6 cellular contexts compared by ENCODE assay signal in the genomic region with DNA sequence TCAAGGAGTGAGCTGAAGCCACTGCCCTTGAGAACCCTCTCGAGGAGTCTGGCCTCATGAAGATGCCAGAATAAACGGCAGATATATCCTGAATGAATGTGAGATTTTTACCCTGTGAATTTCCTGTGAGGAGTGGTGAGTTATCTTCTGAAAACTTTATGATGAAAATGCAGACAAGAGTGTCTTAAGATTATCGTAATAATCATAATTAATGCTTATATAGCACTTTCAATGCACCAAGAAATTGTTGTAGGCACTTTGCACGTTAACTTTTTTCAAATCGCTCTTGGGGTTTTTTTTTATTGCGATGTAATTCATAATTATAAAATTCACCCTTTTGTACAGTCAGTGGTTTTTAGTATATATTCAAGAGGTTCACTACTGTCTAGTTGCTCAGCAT.
DNase-seq lines count a peak whose midpoint lies in the region; ATAC-seq and TF ChIP-seq lines count a peak whose summit lies in the region.
"Not testable (repeated sequence)": the region's sequence is repeated elsewhere in the genome, so short reads cannot be mapped to it uniquely, and the experiment has no call there.

No MANE protein-coding gene starts in this region.

- TF ChIP-seq CTCF in IMR-90 (conservative IDR thresholded peaks at IDR 0.05; ENCODE audit: low read depth, low read length); MM.1S (IDR thresholded peaks at IDR 0.05; ENCODE audit: low read length); SK-N-SH (IDR thresholded peaks at IDR 0.05); fibroblast of villous mesenchyme (IDR thresholded peaks at IDR 0.05; ENCODE audit: insufficient read depth, low read depth, low read length): not testable (repeated sequence)

- WGBS in IMR-90 (ENCODE audit: extremely low coverage in 2 of 2, insufficient read length in 1 of 2), 2 experiments, result 25% methylated on average over 2 of the region's 6 CpGs; no CpG with 5 or more reads in 1 of the 2 experiments
- 37% methylated on average over 6 of the region's 6 CpGs for WGBS in SK-N-SH (ENCODE audit: low lambda C conversion rate)

- H3K4me3 Mint-ChIP-seq in CD8-positive, alpha-beta memory T cell, result not testable (repeated sequence)

- H3K56ac ChIP-seq in IMR-90 (ENCODE audit: extremely low read depth, insufficient read depth, low read length), result not testable (repeated sequence)

- not testable (repeated sequence) for H2BK5ac ChIP-seq in IMR-90 (ENCODE audit: low read depth, low read length, poor library complexity, severe bottlenecking)

- H2AK5ac ChIP-seq in IMR-90 (ENCODE audit: low read depth, low read length), result not testable (repeated sequence)

- dilution Hi-C loops in IMR-90 (cut with HindIII; ENCODE audit: low sequenced_read_pairs, unreplicated experiment), result not testable (repeated sequence)

- H3K36me3 Mint-ChIP-seq in CD8-positive, alpha-beta memory T cell, result not testable (repeated sequence)

- not testable (repeated sequence) for H2BK120ac ChIP-seq in IMR-90 (ENCODE audit: low read depth, low read length)

- H3K4ac ChIP-seq in IMR-90 (ENCODE audit: low read depth, low read length), result not testable (repeated sequence)

- H3K79me2 ChIP-seq in MM.1S (ENCODE audit: low read length), result not testable (repeated sequence)
- peaks cover 41% of the 10 kb centered on the region for H3K79me2 ChIP-seq in SK-N-SH (ENCODE audit: insufficient read depth)

- not testable (repeated sequence) for H3F3A ChIP-seq in MM.1S (ENCODE audit: insufficient read depth, low read length); SK-N-SH (replicated peaks; ENCODE audit: insufficient read depth)

- peak overlapping the region; percentile 5 for H3K27ac ChIP-seq in CD8-positive, alpha-beta memory T cell (ENCODE audit: low read depth, low read length)
- not testable (repeated sequence) for H3K27ac ChIP-seq in IMR-90 (ENCODE audit: insufficient read depth, low read length); MM.1S (ENCODE audit: low read length); SK-N-SH (ENCODE audit: low read depth in 2 of 2, low read length in 1 of 2)

- DNase-seq in CD8-positive, alpha-beta memory T cell; IMR-90; MM.1S; NT2/D1 (ENCODE audit: low read depth, low spot score); SK-N-SH; fibroblast of villous mesenchyme (ENCODE audit: low read depth): not testable (repeated sequence)

- not testable (repeated sequence) for H3K9me1 ChIP-seq in IMR-90 (ENCODE audit: insufficient read depth, low read length)

- intact Hi-C loops in IMR-90 (cut with micrococcal nuclease), result not testable (repeated sequence)

- H3K36me3 ChIP-seq in CD8-positive, alpha-beta memory T cell (ENCODE audit: insufficient read depth, low read length); IMR-90 (ENCODE audit: control insufficient read depth, insufficient read depth, low read length); MM.1S (replicated peaks; ENCODE audit: insufficient read depth, low read length); NT2/D1 (ENCODE audit: insufficient read depth, insufficient read length, low read length): not testable (repeated sequence)
- H3K36me3 ChIP-seq in SK-N-SH (replicated peaks in 1 of 2; ENCODE audit: control insufficient read depth in 1 of 2, insufficient read depth in 2 of 2, low read length in 1 of 2), result peaks cover 7 to 12% of the 10 kb centered on the region in 2 experiments

- BruUV-seq in IMR-90 (replicated peaks; lab: Mats Ljungman, UMichigan), result not testable (repeated sequence)

- in situ Hi-C loops in IMR-90 (cut with MboI; ENCODE audit: low sequenced_read_pairs), result not testable (repeated sequence)

- H3K9ac ChIP-seq in IMR-90 (ENCODE audit: low read depth, low read length); MM.1S (ENCODE audit: low read length): not testable (repeated sequence)
- H3K9ac ChIP-seq in NT2/D1 (ENCODE audit: insufficient read length, low read depth), result peak overlapping the region; percentile 32
- H3K9ac ChIP-seq in SK-N-SH, result peak overlapping the region; percentile 75

- H3K4me1 ChIP-seq in CD8-positive, alpha-beta memory T cell (ENCODE audit: insufficient read depth, low read length); IMR-90 (ENCODE audit: control insufficient read depth, insufficient read depth, low read length); MM.1S (ENCODE audit: low read length); NT2/D1 (ENCODE audit: insufficient read depth, insufficient read length); SK-N-SH (ENCODE audit: control insufficient read depth in 1 of 2, insufficient read depth in 2 of 2, low read depth in 1 of 2, low read length in 1 of 2): not testable (repeated sequence)

- not testable (repeated sequence) for H4K5ac ChIP-seq in IMR-90 (ENCODE audit: low read depth, low read length)

- not testable (repeated sequence) for H3K9me2 ChIP-seq in MM.1S (replicated peaks; ENCODE audit: insufficient read depth, low read length); SK-N-SH

- TF ChIP-seq EP300 in SK-N-SH (IDR thresholded peaks at IDR 0.05; ENCODE audit: borderline replicate concordance in 1 of 2, low read depth in 1 of 2, low read length in 1 of 2), result not testable (repeated sequence)

- not testable (repeated sequence) for H4K91ac ChIP-seq in IMR-90 (ENCODE audit: insufficient read depth, low read depth, low read length)

- not testable (repeated sequence) for H3K4me1 Mint-ChIP-seq in CD8-positive, alpha-beta memory T cell

- not testable (repeated sequence) for TF ChIP-seq RAD21 in IMR-90 (IDR thresholded peaks at IDR 0.05; ENCODE audit: low read length); SK-N-SH (IDR thresholded peaks at IDR 0.05; ENCODE audit: low read length)

- H3K27me3 Mint-ChIP-seq in CD8-positive, alpha-beta memory T cell, result not testable (repeated sequence)

- not testable (repeated sequence) for H3K79me1 ChIP-seq in IMR-90 (ENCODE audit: low read depth in 1 of 2, low read length in 2 of 2)

- H3K23ac ChIP-seq in IMR-90 (ENCODE audit: low read depth, low read length), result not testable (repeated sequence)

- CTCF ChIA-PET in CD8-positive, alpha-beta memory T cell (lab: Charles Lee); IMR-90 (lab: Yijun Ruan, JAX); SK-N-SH (lab: Yijun Ruan, JAX): not testable (repeated sequence)

- H4K8ac ChIP-seq in IMR-90 (ENCODE audit: low read depth in 2 of 2, low read length in 2 of 2), result not testable (repeated sequence)

- H3K27ac Mint-ChIP-seq in CD8-positive, alpha-beta memory T cell, result not testable (repeated sequence)

- H3K9me3 Mint-ChIP-seq in CD8-positive, alpha-beta memory T cell, result peaks cover 38 to 67% (median 56%) of the 10 kb centered on the region in 5 donors

- not testable (repeated sequence) for H2BK20ac ChIP-seq in IMR-90 (ENCODE audit: low read depth, low read length)

- not testable (repeated sequence) for H3K27me3 ChIP-seq in CD8-positive, alpha-beta memory T cell (ENCODE audit: insufficient read depth, low read length, poor library complexity, severe bottlenecking); IMR-90 (ENCODE audit: control insufficient read depth, insufficient read depth, low read length); MM.1S (replicated peaks; ENCODE audit: insufficient read depth, low read length); NT2/D1 (ENCODE audit: insufficient read depth, insufficient read length); SK-N-SH (ENCODE audit: insufficient read depth)

- not testable (repeated sequence) for H2AK9ac ChIP-seq in IMR-90 (replicated peaks; ENCODE audit: low read depth, low read length, poor library complexity)

- POLR2A ChIA-PET in CD8-positive, alpha-beta memory T cell (lab: Charles Lee); IMR-90 (lab: Charles Lee; ENCODE audit: unreplicated experiment); SK-N-SH (lab: Yijun Ruan, JAX): not testable (repeated sequence)

- not testable (repeated sequence) for H3K18ac ChIP-seq in IMR-90 (ENCODE audit: low read depth, low read length)

- ATAC-seq in IMR-90 (ENCODE audit: low read depth), result not testable (repeated sequence)

- H3K9me3 ChIP-seq in CD8-positive, alpha-beta memory T cell (ENCODE audit: low read length); MM.1S (replicated peaks; ENCODE audit: insufficient read depth, low read length); NT2/D1 (ENCODE audit: insufficient read depth, low read length); SK-N-SH: not testable (repeated sequence)
- peaks cover 17% of the 10 kb centered on the region for H3K9me3 ChIP-seq in IMR-90 (ENCODE audit: control insufficient read depth, insufficient read depth, low read length)

- H3K4me2 ChIP-seq in IMR-90 (ENCODE audit: low read depth, low read length), result not testable (repeated sequence)
- H3K4me2 ChIP-seq in MM.1S (ENCODE audit: low read depth, low read length), result peak overlapping the region; percentile 11; the same call in 1 of the 2 replicates
- H3K4me2 ChIP-seq in SK-N-SH, result peak overlapping the region; percentile 61

- not testable (repeated sequence) for H4K20me1 ChIP-seq in IMR-90 (ENCODE audit: insufficient read depth, low read length); MM.1S (ENCODE audit: insufficient read depth, low read length); SK-N-SH (ENCODE audit: insufficient read depth)

- H2AFZ ChIP-seq in IMR-90 (replicated peaks; ENCODE audit: low read length, poor library complexity); MM.1S (ENCODE audit: low read length): not testable (repeated sequence)
- H2AFZ ChIP-seq in SK-N-SH (ENCODE audit: low read depth), result peak overlapping the region; percentile 70; the same call in 1 of the 2 replicates

- H2BK15ac ChIP-seq in IMR-90 (ENCODE audit: low read depth, low read length), result not testable (repeated sequence)

- not testable (repeated sequence) for H3K4me3 ChIP-seq in CD8-positive, alpha-beta memory T cell (ENCODE audit: low read length); IMR-90 (ENCODE audit: insufficient read depth, low read depth, low read length); MM.1S (ENCODE audit: low read length)
- H3K4me3 ChIP-seq in NT2/D1 (ENCODE audit: insufficient read length, low read depth), result peak overlapping the region; percentile 27
- peak overlapping the region; percentile 64 to 90 for H3K4me3 ChIP-seq in SK-N-SH (ENCODE audit: low read depth in 2 of 2, low read length in 1 of 2)
- H3K4me3 ChIP-seq in fibroblast of villous mesenchyme (ENCODE audit: low read depth, low read length), result peak overlapping the region; percentile 27

- not testable (repeated sequence) for H3K14ac ChIP-seq in IMR-90 (replicated peaks; ENCODE audit: low read depth, low read length)

- not testable (repeated sequence) for TF ChIP-seq POLR2A in IMR-90 (IDR thresholded peaks at IDR 0.05; ENCODE audit: low read depth, low read length)
